ENCODE assay signal across 22 cellular contexts in genomic region chr9:134830126-134830525, GRCh38. TPM values are rescaled to one million over a fixed set of nuclear protein-coding genes. Genes with fewer than 3 reads are reported as not detected.
"Had no signal": no experiment of that assay in that cellular context is flagged by ENCODE, and none has a peak within 500 bp of the region (broad histone marks: within the 10 kb centered on the region; RNA-seq: fewer than 3 reads in every experiment).

No MANE protein-coding gene starts in this region.

- H3K4me3 ChIP-seq: adrenal gland, gastroesophageal sphincter, heart left ventricle, left ventricle myocardium inferior, mucosa of descending colon, psoas muscle, skin epidermis, stomach, testis, upper lobe of right lung had no signal

- DNase-seq: activated CD4-positive, alpha-beta T cell treated with anti-CD3 and anti-CD28 coated beads for 36 hours; activated CD4-positive, alpha-beta T cell treated with anti-CD3 and anti-CD28 coated beads, Interleukin-2, amount 50 U/mL, for 48 hours; activated gamma-delta T cell; adrenal gland; heart left ventricle; left ventricle myocardium inferior; mammary epithelial cell; naive B cell; psoas muscle; stimulated activated CD4-positive, alpha-beta T cell treated with anti-CD3 and anti-CD28 coated beads, Interleukin-15, amount 100 ng/mL, for 24 hours; stimulated activated CD4-positive, alpha-beta T cell treated with anti-CD3 and anti-CD28 coated beads, Interleukin-4, amount 100 ng/mL, for 1 hour; stomach; T-helper 2 cell; testis; upper lobe of right lung had no signal

- H3K27me3 ChIP-seq: adrenal gland, gastroesophageal sphincter, heart left ventricle, stomach, testis, upper lobe of right lung had no signal

- H3K27ac ChIP-seq: adrenal gland, gastroesophageal sphincter, heart left ventricle, left ventricle myocardium inferior, psoas muscle, skin epidermis, stomach, testis, upper lobe of right lung had no signal

RNA-seq across cellular contexts. Expression of gene FCN2, which starts 50.5 kb away (rescaled TPM):
- total RNA-seq: activated CD4-positive, alpha-beta T cell treated with anti-CD3 and anti-CD28 coated beads for 36 hours; gastroesophageal sphincter; kidney epithelial cell; left ventricle myocardium inferior; mammary epithelial cell; mucosa of descending colon; neural crest cell; osteocyte; psoas muscle; right cardiac atrium; stomach; upper lobe of right lung had no signal
